ENCODE assay signal across 21 cellular contexts in the genomic region with DNA sequence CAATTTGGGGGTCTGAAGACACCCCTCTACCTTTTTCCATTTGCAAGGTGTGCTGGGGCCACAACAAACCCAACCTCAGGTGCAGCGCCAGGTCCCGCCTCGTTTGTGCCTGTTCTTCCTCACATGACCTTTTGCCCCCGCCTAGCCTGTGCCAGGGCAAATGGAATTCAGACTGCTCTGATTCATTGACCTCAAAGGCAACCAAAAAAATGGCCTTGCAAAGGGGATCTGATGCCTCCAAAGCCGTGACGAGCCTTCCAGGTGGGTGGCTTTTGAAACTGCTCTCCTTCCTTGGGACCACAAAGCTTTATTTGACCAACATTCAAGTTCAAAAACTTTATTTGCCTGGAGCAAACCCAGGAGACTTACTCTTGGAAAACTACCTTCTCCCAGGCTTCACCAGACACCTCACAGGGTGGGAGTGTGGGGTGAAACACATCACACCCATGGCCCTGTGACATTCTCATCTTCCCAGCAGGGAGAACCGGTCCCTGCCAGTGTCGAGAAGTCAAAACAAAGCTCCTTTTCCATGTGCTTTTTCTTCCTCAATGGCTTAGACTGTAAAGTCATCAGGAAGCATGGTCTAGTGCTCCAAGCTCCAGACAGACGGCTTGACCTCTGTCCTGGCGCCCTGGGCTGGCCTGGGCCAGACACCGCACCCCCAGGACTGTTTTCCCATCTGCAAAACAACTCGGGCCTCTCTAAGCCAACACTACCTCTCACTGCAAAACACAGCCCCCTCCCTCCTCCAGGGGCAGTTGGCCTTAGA.
DNase-seq lines count a peak whose midpoint lies in the region; ATAC-seq and TF ChIP-seq lines count a peak whose summit lies in the region.
"Had no signal": no experiment of that assay in that cellular context is flagged by ENCODE, and none has a peak within 500 bp of the region (broad histone marks: within the 10 kb centered on the region; RNA-seq: fewer than 3 reads in every experiment).

No MANE protein-coding gene starts in this region.

- H3K27me3 ChIP-seq in Peyer's patch = no peaks in the 10 kb centered on the region
- H3K27me3 ChIP-seq: left lung, spleen, testis had no signal

- H3K36me3 ChIP-seq in Peyer's patch = no peaks in the 10 kb centered on the region
- H3K36me3 ChIP-seq: left lung, spleen had no signal

- CTCF ChIA-PET in Calu3 (lab: Charles Lee) = interaction anchor here (0.8 kb wide), 1 partner anchor 18 kb away, joined by 3 read pairs; no protein-coding TSS in a partner anchor

- DNase-seq in Calu3 = peak; percentile 36
- DNase-seq in Peyer's patch = peak in 2 of 3 donors; percentile 66 to 68
- peak; percentile 81 for DNase-seq in glomerular visceral epithelial cell (ENCODE audit: extremely low spot score)
- no peak for DNase-seq in progenitor cell of endocrine pancreas (ENCODE audit: low spot score, unreplicated experiment)
- no peak for DNase-seq in NCI-H2107 (lab: John Stamatoyannopoulos, UW)
- DNase-seq in HFFc6 = no peak
- DNase-seq: activated naive CD8-positive, alpha-beta T cell treated with anti-CD3 and anti-CD28 coated beads, Interleukin-2, amount 10 ng/mL, durations not matched to agents 7 days and 5 days; left lung; NCI-H1048; NCI-H2171; NCI-H774; PC-3; spleen; T-helper 9 cell; testis had no signal

- H3K27me3 Mint-ChIP-seq in Calu3 (ENCODE audit: unreplicated experiment) = no peaks in the 10 kb centered on the region
- peaks cover 31% of the 10 kb centered on the region for H3K27me3 Mint-ChIP-seq in nephron (ENCODE audit: low read depth)
- H3K27me3 Mint-ChIP-seq in progenitor cell of endocrine pancreas = peaks cover 27% of the 10 kb centered on the region
- H3K27me3 Mint-ChIP-seq in HFFc6 (ENCODE audit: insufficient read depth) = peaks cover 43% of the 10 kb centered on the region

- no peak for TF ChIP-seq POLR2A in Peyer's patch (IDR thresholded peaks at IDR 0.05)

- ATAC-seq in HG02870 (IDR thresholded peaks at IDR 0.05; ENCODE audit: unreplicated experiment) = no peak
- ATAC-seq: A549, left lung, PC-3 had no signal

- H3K4me1 Mint-ChIP-seq in Calu3 (ENCODE audit: low read depth, unreplicated experiment) (peaks cover 49% of the 10 kb centered on the region), nephron (peaks cover 48% of the 10 kb centered on the region), progenitor cell of endocrine pancreas (ENCODE audit: low read depth) (peaks cover 34% of the 10 kb centered on the region), HFFc6 (ENCODE audit: low read depth) (no peaks in the 10 kb centered on the region)
- H3K4me1 Mint-ChIP-seq: activated naive CD8-positive, alpha-beta T cell treated with anti-CD3 and anti-CD28 coated beads, Interleukin-2, amount 10 ng/mL, durations not matched to agents 7 days and 5 days had no signal

- no peak overlapping the region for H3K27ac Mint-ChIP-seq in Calu3 (ENCODE audit: unreplicated experiment)
- H3K27ac Mint-ChIP-seq in nephron = peak overlapping the region; percentile 3 to 73 (median 72)
- H3K27ac Mint-ChIP-seq in progenitor cell of endocrine pancreas = no peak overlapping the region
- no peak overlapping the region for H3K27ac Mint-ChIP-seq in HFFc6
- H3K27ac Mint-ChIP-seq: activated naive CD8-positive, alpha-beta T cell treated with anti-CD3 and anti-CD28 coated beads, Interleukin-2, amount 10 ng/mL, durations not matched to agents 7 days and 5 days; activated T-helper 1 cell treated with anti-CD3 and anti-CD28 coated beads, Interleukin-12 subunit alpha, Interleukin-12 subunit beta, Interleukin-2, Interleukin-4 antibody, amounts not matched to agents 30 ng/mL and 10 ng/mL and 1 ng/mL, durations not matched to agents 14 hours and 24 hours and 36 hours had no signal

- H3K4me3 Mint-ChIP-seq in Calu3 (ENCODE audit: low read depth, unreplicated experiment) (no peak overlapping the region), nephron (no peak overlapping the region), progenitor cell of endocrine pancreas (ENCODE audit: low read depth) (no peak overlapping the region), HFFc6 (no peak overlapping the region)
- H3K4me3 Mint-ChIP-seq: activated naive CD8-positive, alpha-beta T cell treated with anti-CD3 and anti-CD28 coated beads, Interleukin-2, amount 10 ng/mL, durations not matched to agents 7 days and 5 days; activated T-helper 1 cell treated with anti-CD3 and anti-CD28 coated beads, Interleukin-12 subunit alpha, Interleukin-12 subunit beta, Interleukin-2, Interleukin-4 antibody, amounts not matched to agents 30 ng/mL and 10 ng/mL and 1 ng/mL, durations not matched to agents 14 hours and 24 hours and 36 hours had no signal

- TF ChIP-seq CTCF in Calu3 (IDR thresholded peaks at IDR 0.05; ENCODE audit: unreplicated experiment) (no peak), Peyer's patch (IDR thresholded peaks at IDR 0.05) (no peak), nephron (IDR thresholded peaks at IDR 0.05; ENCODE audit: unreplicated experiment in 3 of 3) (no peak), progenitor cell of endocrine pancreas (IDR thresholded peaks at IDR 0.05; ENCODE audit: unreplicated experiment) (no peak), HFFc6 (IDR thresholded peaks at IDR 0.05) (no peak)

- H3K4me1 ChIP-seq in Peyer's patch = peaks cover 0 to 43% (median 1%) of the 10 kb centered on the region in 4 donors
- H3K4me1 ChIP-seq: left lung, testis had no signal

- no TSS peak for BruUV-seq in Calu3 (replicated peaks; lab: Mats Ljungman, UMichigan)

- intact Hi-C loops in Calu3 (cut with micrococcal nuclease; ENCODE audit: unreplicated experiment) = no loop called here

- no peaks in the 10 kb centered on the region for H3K36me3 Mint-ChIP-seq in Calu3 (ENCODE audit: insufficient read depth, unreplicated experiment)
- no peaks in the 10 kb centered on the region for H3K36me3 Mint-ChIP-seq in nephron (ENCODE audit: low read depth)
- H3K36me3 Mint-ChIP-seq in progenitor cell of endocrine pancreas (ENCODE audit: insufficient read depth) = no peaks in the 10 kb centered on the region
- H3K36me3 Mint-ChIP-seq in HFFc6 (ENCODE audit: low read depth) = no peaks in the 10 kb centered on the region
- H3K36me3 Mint-ChIP-seq: activated naive CD8-positive, alpha-beta T cell treated with anti-CD3 and anti-CD28 coated beads, Interleukin-2, amount 10 ng/mL, durations not matched to agents 7 days and 5 days had no signal

- H3K4me3 ChIP-seq in Peyer's patch = no peak overlapping the region
- H3K4me3 ChIP-seq: A549, left lung, SK-N-MC, spleen, testis had no signal

- peak overlapping the region in 1 of 4 donors; percentile 17 for H3K27ac ChIP-seq in Peyer's patch
- H3K27ac ChIP-seq: A549, C4-2B, left lung, SK-N-MC, spleen, testis had no signal

- H3K9me3 ChIP-seq in Peyer's patch = no peaks in the 10 kb centered on the region
- H3K9me3 ChIP-seq: left lung, spleen, testis had no signal

- H3K9me3 Mint-ChIP-seq in Calu3 (ENCODE audit: low read depth, unreplicated experiment) = no peaks in the 10 kb centered on the region
- no peaks in the 10 kb centered on the region for H3K9me3 Mint-ChIP-seq in nephron
- H3K9me3 Mint-ChIP-seq in progenitor cell of endocrine pancreas (ENCODE audit: low read depth) = no peaks in the 10 kb centered on the region
- no peaks in the 10 kb centered on the region for H3K9me3 Mint-ChIP-seq in HFFc6
- H3K9me3 Mint-ChIP-seq: activated naive CD8-positive, alpha-beta T cell treated with anti-CD3 and anti-CD28 coated beads, Interleukin-2, amount 10 ng/mL, durations not matched to agents 7 days and 5 days; activated T-helper 1 cell treated with anti-CD3 and anti-CD28 coated beads, Interleukin-12 subunit alpha, Interleukin-12 subunit beta, Interleukin-2, Interleukin-4 antibody, amounts not matched to agents 30 ng/mL and 10 ng/mL and 1 ng/mL, durations not matched to agents 14 hours and 24 hours and 36 hours had no signal

Comparison
In these comparisons a context has a peak if more than half of its experiments do, and no peak if none do; other contexts are left out.
1. DNase-seq: peak in Calu3 (single experiment), Peyer's patch (2 of 3) and glomerular visceral epithelial cell (single experiment); none in progenitor cell of endocrine pancreas (single experiment), NCI-H2107 (single experiment) and HFFc6 (single experiment).
2. H3K27ac Mint-ChIP-seq: peak in nephron (3 of 3); none in Calu3 (single experiment), progenitor cell of endocrine pancreas (single experiment) and HFFc6 (single experiment).